1 cellular context compared by ENCODE assay signal in genomic region chr9:121213136-121213806, GRCh38.
A peak's percentile ranks its signal among the peaks of the same experiment; 100 is the strongest.
TF ChIP-seq lines count a peak whose summit lies in the region.

No MANE protein-coding gene starts in this region.

TF ChIP-seq in H1, 55 proteins besides CTCF, POLR2A, EP300 and RAD21:
- peak; percentile 68 for TF ChIP-seq YY1 (IDR thresholded peaks at IDR 0.05; ENCODE audit: low read depth, low read length)
- TF ChIP-seq MAFK (IDR thresholded peaks at IDR 0.05; ENCODE audit: low read depth, low read length): 0 out of 2 replicates have a peak, but pooled peaks have one; percentile 7
- peak; percentile 44; the same call in 1 of the 2 replicates for TF ChIP-seq TBP (IDR thresholded peaks at IDR 0.05; ENCODE audit: low read depth, low read length)
- 0 out of 2 replicates have a peak, but pooled peaks have one; percentile 42 for TF ChIP-seq GTF2F1 (IDR thresholded peaks at IDR 0.05; ENCODE audit: borderline replicate concordance, low read depth, low read length)
- no peak for TF ChIP-seq SAP30 (IDR thresholded peaks at IDR 0.05; ENCODE audit: insufficient read depth, insufficient replicate concordance, low read length)
- 0 out of 2 replicates have a peak, but pooled peaks have one; percentile 4 for TF ChIP-seq ATF3 (IDR thresholded peaks at IDR 0.05; ENCODE audit: insufficient read depth, low read depth, low read length)
- TF ChIP-seq SP1 (IDR thresholded peaks at IDR 0.05; ENCODE audit: low read depth, low read length): no peak
- no peak for TF ChIP-seq SRF (IDR thresholded peaks at IDR 0.05; ENCODE audit: low read depth, low read length)
- TF ChIP-seq CREB1 (IDR thresholded peaks at IDR 0.05): 0 out of 2 replicates have a peak, but pooled peaks have one; percentile 51
- peak; percentile 95 for TF ChIP-seq TCF12 (IDR thresholded peaks at IDR 0.05; ENCODE audit: low read depth, low read length)
- no peak for TF ChIP-seq CHD7 (IDR thresholded peaks at IDR 0.05; ENCODE audit: insufficient replicate concordance, low read length)
- no peak for TF ChIP-seq ZNF274 (IDR thresholded peaks at IDR 0.05; ENCODE audit: borderline replicate concordance, extremely low read depth, low read length)
- TF ChIP-seq BACH1 (IDR thresholded peaks at IDR 0.05; ENCODE audit: low read length): no peak
- no peak for TF ChIP-seq SP4 (IDR thresholded peaks at IDR 0.05; ENCODE audit: low read length)
- no peak for TF ChIP-seq RFX5 (IDR thresholded peaks at IDR 0.05; ENCODE audit: borderline replicate concordance, low read depth, low read length)
- TF ChIP-seq TEAD4 (IDR thresholded peaks at IDR 0.05; ENCODE audit: low read depth, low read length): 0 out of 2 replicates have a peak, but pooled peaks have one; percentile 21
- TF ChIP-seq MAX (IDR thresholded peaks at IDR 0.05): peak; percentile 41; the same call in 1 of the 2 replicates
